3 cellular contexts compared by ENCODE assay signal in genomic region chr12:93375906-93376305, GRCh38.
TF ChIP-seq lines count a peak whose summit lies in the region.

No MANE protein-coding gene starts in this region.

TF ChIP-seq in HEK293, 187 proteins besides CTCF, POLR2A, EP300 and RAD21 (continued from another document):
- TF ChIP-seq SCRT2 (tag by site-specific recombination; IDR thresholded peaks at IDR 0.05) = 0 out of 2 replicates have a peak, but pooled peaks have one; percentile 11
- TF ChIP-seq ZNF549 (tag by site-specific recombination; IDR thresholded peaks at IDR 0.05) = no peak
- no peak for TF ChIP-seq ZNF830 (tag by site-specific recombination; IDR thresholded peaks at IDR 0.05; ENCODE audit: low read depth)

TF ChIP-seq in K562, 482 proteins besides CTCF, POLR2A, EP300 and RAD21:
- TF ChIP-seq PBX2 (CRISPR knock-in tag; IDR thresholded peaks at IDR 0.05; ENCODE audit: low read depth) (no peak), PBX2 (tag; conservative IDR thresholded peaks at IDR 0.05; ENCODE audit: low read depth) (no peak), POLR3A (IDR thresholded peaks at IDR 0.05; ENCODE audit: borderline replicate concordance, extremely low read depth, insufficient read depth, insufficient read length) (no peak), MED1 (CRISPR knock-in tag; IDR thresholded peaks at IDR 0.05; ENCODE audit: borderline replicate concordance) (no peak), E2F1 (CRISPR knock-in tag; IDR thresholded peaks at IDR 0.05) (no peak), POLR2H (tag; IDR thresholded peaks at IDR 0.05; ENCODE audit: low read depth) (no peak), CHD1 (IDR thresholded peaks at IDR 0.05; ENCODE audit: low read length) (peak; percentile 51), ZNF444 (CRISPR knock-in tag; IDR thresholded peaks at IDR 0.05) (no peak)

TF ChIP-seq in liver, 16 proteins besides CTCF, POLR2A, EP300 and RAD21 (continued from another document):
- TF ChIP-seq MAX (IDR thresholded peaks at IDR 0.05) (no peak), TAF1 (conservative IDR thresholded peaks at IDR 0.05) (no peak), HNF4A (conservative IDR thresholded peaks at IDR 0.05) (no peak), ATF3 (IDR thresholded peaks at IDR 0.05) (no peak), FOXA1 (IDR thresholded peaks at IDR 0.05) (no peak), ZBTB33 (IDR thresholded peaks at IDR 0.05) (no peak), REST (IDR thresholded peaks at IDR 0.05) (no peak), HNF4G (IDR thresholded peaks at IDR 0.05) (no peak)
